ENCODE assay signal across 12 cellular contexts in genomic region chr2:33785201-33786106, GRCh38.
A peak's percentile ranks its signal among the peaks of the same experiment; 100 is the strongest.
DNase-seq lines count a peak whose midpoint lies in the region; ATAC-seq and TF ChIP-seq lines count a peak whose summit lies in the region.
"Had no signal": no experiment of that assay in that cellular context is flagged by ENCODE, and none has a peak within 500 bp of the region (broad histone marks: within the 10 kb centered on the region; RNA-seq: fewer than 3 reads in every experiment).

No MANE protein-coding gene starts in this region.

- H2BK5ac ChIP-seq in mesendoderm (ENCODE audit: low read length) = no peak overlapping the region

- DNase-seq in naive B cell (no peak), epidermal melanocyte (ENCODE audit: insufficient read length, low spot score) (no peak), DMS 273 (lab: John Stamatoyannopoulos, UW; ENCODE audit: unreplicated experiment) (no peak), mesendoderm (no peak), WTC11 (ENCODE audit: low spot score) (no peak)
- DNase-seq: activated CD4-positive, alpha-beta T cell treated with anti-CD3 and anti-CD28 coated beads, Interleukin-2, amount 10 ng/mL, durations not matched to agents 7 days and 5 days; DMS153; NCI-H526 had no signal

- H3K23ac ChIP-seq in mesendoderm (ENCODE audit: low read length) = no peak overlapping the region

- no peak overlapping the region for H3K4me2 ChIP-seq in mesendoderm (ENCODE audit: low read length)

- POLR2A ChIA-PET in WTC11 (lab: Charles Lee) = no interaction called here

- H3K56ac ChIP-seq in mesendoderm (ENCODE audit: low read length) = no peak overlapping the region

- peak overlapping the region in 2 of 6 donors; percentile 0 to 16 for H3K27ac Mint-ChIP-seq in naive B cell
- H3K27ac Mint-ChIP-seq in WTC11 = no peak overlapping the region
- H3K27ac Mint-ChIP-seq: activated CD4-positive, alpha-beta T cell treated with anti-CD3 and anti-CD28 coated beads, Interleukin-2, amount 10 ng/mL, durations not matched to agents 7 days and 5 days had no signal

- H4K8ac ChIP-seq in mesendoderm (ENCODE audit: low read depth, low read length) = no peak overlapping the region

- ATAC-seq in GM18867 (IDR thresholded peaks at IDR 0.05; ENCODE audit: unreplicated experiment) (peak; percentile 93), HG02571 (IDR thresholded peaks at IDR 0.05; ENCODE audit: unreplicated experiment) (peak; percentile 91), HG03469 (IDR thresholded peaks at IDR 0.05; ENCODE audit: unreplicated experiment) (peak; percentile 92), naive B cell (ENCODE audit: low read depth in 2 of 2) (peak; percentile 37 to 52), WTC11 (no peak)

- H3K79me1 ChIP-seq in mesendoderm (ENCODE audit: low read length) = no peaks in the 10 kb centered on the region

- TF ChIP-seq CTCF in WTC11 (IDR thresholded peaks at IDR 0.05) = no peak

- no peak overlapping the region for H3K4me3 ChIP-seq in mesendoderm (ENCODE audit: low read length)
- H3K4me3 ChIP-seq: breast epithelium had no signal

- H2BK120ac ChIP-seq in mesendoderm (ENCODE audit: low read depth, low read length) = no peak overlapping the region

- H3K27me3 Mint-ChIP-seq in naive B cell = peaks cover 0 to 3% (median 0%) of the 10 kb centered on the region in 3 donors
- H3K27me3 Mint-ChIP-seq in WTC11 (ENCODE audit: low read depth) = no peaks in the 10 kb centered on the region

- WGBS in mesendoderm (ENCODE audit: extremely low coverage, insufficient coverage, low lambda C conversion rate) = no CpG with 5 or more reads among the region's 4 CpGs

- no peak overlapping the region for H4K5ac ChIP-seq in mesendoderm (ENCODE audit: low read length)

- no peak overlapping the region for H3K27ac ChIP-seq in mesendoderm (ENCODE audit: low read depth, low read length)
- H3K27ac ChIP-seq: breast epithelium had no signal

- H3K9me3 Mint-ChIP-seq in naive B cell (no peaks in the 10 kb centered on the region), WTC11 (peaks cover 3% of the 10 kb centered on the region; the same call in 1 of the 2 replicates)
- H3K9me3 Mint-ChIP-seq: activated CD4-positive, alpha-beta T cell treated with anti-CD3 and anti-CD28 coated beads, Interleukin-2, amount 10 ng/mL, durations not matched to agents 7 days and 5 days had no signal

- H3K4me1 Mint-ChIP-seq in naive B cell (peaks cover 10 to 18% (median 16%) of the 10 kb centered on the region in 3 donors), WTC11 (no peaks in the 10 kb centered on the region)
- H3K4me1 Mint-ChIP-seq: activated CD4-positive, alpha-beta T cell treated with anti-CD3 and anti-CD28 coated beads, Interleukin-2, amount 10 ng/mL, durations not matched to agents 7 days and 5 days had no signal

- no peak overlapping the region for H3K4me3 Mint-ChIP-seq in naive B cell
- no peak overlapping the region for H3K4me3 Mint-ChIP-seq in WTC11
- H3K4me3 Mint-ChIP-seq: activated CD4-positive, alpha-beta T cell treated with anti-CD3 and anti-CD28 coated beads, Interleukin-2, amount 10 ng/mL, durations not matched to agents 7 days and 5 days had no signal

- H3K36me3 ChIP-seq in mesendoderm (ENCODE audit: control insufficient read depth, insufficient read depth, low read length) = no peaks in the 10 kb centered on the region
- H3K36me3 ChIP-seq: breast epithelium had no signal

- H3K27me3 ChIP-seq in mesendoderm (ENCODE audit: insufficient read depth, low read length, poor library complexity) = no peaks in the 10 kb centered on the region
- H3K27me3 ChIP-seq: breast epithelium had no signal

- no peaks in the 10 kb centered on the region for H3K4me1 ChIP-seq in mesendoderm (ENCODE audit: control insufficient read depth, low read depth, low read length)
- H3K4me1 ChIP-seq: breast epithelium had no signal

- H2AK5ac ChIP-seq in mesendoderm (ENCODE audit: low read length) = no peak overlapping the region

- no peak overlapping the region for H2BK15ac ChIP-seq in mesendoderm (replicated peaks; ENCODE audit: low read depth)

- no peaks in the 10 kb centered on the region for H3K36me3 Mint-ChIP-seq in naive B cell
- no peaks in the 10 kb centered on the region for H3K36me3 Mint-ChIP-seq in WTC11

- no peak overlapping the region for H3K9ac ChIP-seq in mesendoderm (ENCODE audit: low read length)

- H3K79me2 ChIP-seq in mesendoderm (ENCODE audit: control insufficient read depth, insufficient read depth, low read length) = no peaks in the 10 kb centered on the region

- CTCF ChIA-PET in WTC11 (lab: Charles Lee) = no interaction called here

- no peak overlapping the region for H3K4ac ChIP-seq in mesendoderm (ENCODE audit: low read depth, low read length)

- no peak overlapping the region for H3K18ac ChIP-seq in mesendoderm (ENCODE audit: low read length)

TF ChIP-seq in WTC11, 78 proteins besides CTCF, POLR2A, EP300 and RAD21:
- TF ChIP-seq ELF4 (CRISPR knock-in tag; IDR thresholded peaks at IDR 0.05; ENCODE audit: low read depth) (no peak), ZNF121 (CRISPR knock-in tag; IDR thresholded peaks at IDR 0.05) (no peak), MAX (CRISPR knock-in tag; IDR thresholded peaks at IDR 0.05) (no peak)
